ENCODE assay signal across 18 cellular contexts in genomic region chr20:51122931-51123658, GRCh38.
DNase-seq lines count a peak whose midpoint lies in the region; ATAC-seq and TF ChIP-seq lines count a peak whose summit lies in the region.
"Had no signal": no experiment of that assay in that cellular context is flagged by ENCODE, and none has a peak within 500 bp of the region (broad histone marks: within the 10 kb centered on the region; RNA-seq: fewer than 3 reads in every experiment).

No MANE protein-coding gene starts in this region.

- TF ChIP-seq POLR2A in esophagus squamous epithelium (IDR thresholded peaks at IDR 0.05): no peak

- TF ChIP-seq CTCF in PC-3 (conservative IDR thresholded peaks at IDR 0.05; ENCODE audit: low read depth, low read length) (no peak), esophagus squamous epithelium (IDR thresholded peaks at IDR 0.05) (no peak), type B pancreatic cell (conservative IDR thresholded peaks at IDR 0.05) (no peak)

- no peaks in the 10 kb centered on the region for H3K36me3 Mint-ChIP-seq in type B pancreatic cell

- BruUV-seq in PC-3 (replicated peaks; lab: Mats Ljungman, UMichigan): no TSS peak

- H3K27ac Mint-ChIP-seq in type B pancreatic cell: peak overlapping the region; percentile 94

- H3K27me3 Mint-ChIP-seq in type B pancreatic cell: no peaks in the 10 kb centered on the region

- no peaks in the 10 kb centered on the region for H3K79me2 ChIP-seq in PC-3 (ENCODE audit: low read length)

- intact Hi-C loops in PC-3 (cut with micrococcal nuclease): loop anchor here (10.0 kb wide), 1 partner anchor 98 kb away; the partner anchor contains the start of gene KCNG1
- intact Hi-C loops in esophagus squamous epithelium (cut with DNase I): no loop called here

- POLR2A ChIA-PET in PC-3 (lab: Charles Lee; ENCODE audit: unreplicated experiment): no interaction called here

- H3K4me1 ChIP-seq in PC-3 (ENCODE audit: insufficient read depth, low read length) (peaks cover 58% of the 10 kb centered on the region), esophagus squamous epithelium (peaks cover 23 to 79% (median 27%) of the 10 kb centered on the region in 3 donors)
- H3K4me1 ChIP-seq: left ventricle myocardium inferior had no signal

- CTCF ChIA-PET in PC-3 (lab: Charles Lee): interaction anchor here (0.6 kb wide), 1 partner anchor 89 kb away, joined by 3 read pairs; no protein-coding TSS in a partner anchor

- H3K4me2 ChIP-seq in PC-3 (ENCODE audit: low read length): peak overlapping the region; percentile 38

- H3K27me3 ChIP-seq in PC-3 (ENCODE audit: low read length): no peaks in the 10 kb centered on the region
- peaks cover 0 to 6% (median 0%) of the 10 kb centered on the region in 4 donors for H3K27me3 ChIP-seq in esophagus squamous epithelium
- H3K27me3 ChIP-seq: cardiac muscle cell had no signal

- H3K4me3 Mint-ChIP-seq in type B pancreatic cell: peak overlapping the region; percentile 51

- H3F3A ChIP-seq in PC-3 (ENCODE audit: low read length, unreplicated experiment): no peaks in the 10 kb centered on the region

- H3K27ac ChIP-seq in PC-3 (ENCODE audit: low read length) (no peak overlapping the region), esophagus squamous epithelium (peak overlapping the region in 3 of 4 donors; percentile 49 to 74 (median 71))
- H3K27ac ChIP-seq: cardiac muscle cell, left ventricle myocardium inferior had no signal

- no peaks in the 10 kb centered on the region for H3K9me2 ChIP-seq in PC-3 (replicated peaks; ENCODE audit: low read length)

- H3K36me3 ChIP-seq in PC-3 (ENCODE audit: low read depth, low read length) (no peaks in the 10 kb centered on the region), esophagus squamous epithelium (no peaks in the 10 kb centered on the region)
- H3K36me3 ChIP-seq: cardiac muscle cell, left ventricle myocardium inferior had no signal

- 13 to 18% methylated on average over 7 of the region's 7 CpGs for WGBS in esophagus squamous epithelium, 2 donors

- peaks cover 56% of the 10 kb centered on the region for H3K4me1 Mint-ChIP-seq in type B pancreatic cell (ENCODE audit: unreplicated experiment)

- 0 out of 2 replicates have a peak overlapping the region, but pooled peaks have one; percentile 6 for H2AFZ ChIP-seq in PC-3 (ENCODE audit: low read length)

- H3K9ac ChIP-seq in PC-3 (ENCODE audit: low read length): no peak overlapping the region

- no peaks in the 10 kb centered on the region for H3K9me3 Mint-ChIP-seq in type B pancreatic cell

- no peaks in the 10 kb centered on the region for H4K20me1 ChIP-seq in PC-3 (ENCODE audit: low read length)

- H3K9me3 ChIP-seq in PC-3 (ENCODE audit: low read length) (no peaks in the 10 kb centered on the region), esophagus squamous epithelium (no peaks in the 10 kb centered on the region)
- H3K9me3 ChIP-seq: left ventricle myocardium inferior had no signal

- peak; percentile 40 for DNase-seq in stimulated activated CD4-positive, alpha-beta T cell treated with anti-CD3 and anti-CD28 coated beads, Interleukin-15, amount 100 ng/mL, for 24 hours
- no peak for DNase-seq in stimulated activated CD4-positive, alpha-beta T cell treated with anti-CD3 and anti-CD28 coated beads, Interleukin-4, amount 100 ng/mL, for 4 hours
- DNase-seq in PC-3 (peak; percentile 38), esophagus squamous epithelium (lab: John Stamatoyannopoulos, UW) (no peak), type B pancreatic cell (ENCODE audit: extremely low spot score, unreplicated experiment) (no peak), NCI-H2227 treated with DMSO at 0.1 percent for 48 hours (lab: John Stamatoyannopoulos, UW) (no peak), NCI-H146 (lab: John Stamatoyannopoulos, UW) (no peak)
- DNase-seq: AML-193; effector CD4-positive, alpha-beta T cell; KBM-7; left ventricle myocardium inferior; NCI-H1105 treated with DMSO at 0.1 percent for 48 hours; NCI-H510A; OCI-M1; posterior cingulate gyrus; small intestine had no signal

- H3K4me3 ChIP-seq in PC-3 (ENCODE audit: low read length) (no peak overlapping the region), esophagus squamous epithelium (no peak overlapping the region)
- H3K4me3 ChIP-seq: cardiac muscle cell, left ventricle myocardium inferior had no signal

- ATAC-seq in PC-3 (0 out of 2 replicates have a peak, but pooled peaks have one; percentile 5), HG02852 (IDR thresholded peaks at IDR 0.05; ENCODE audit: unreplicated experiment) (no peak)

Comparison
In these comparisons a context has a peak if more than half of its experiments do, and no peak if none do; other contexts are left out.
1. DNase-seq: peak in stimulated activated CD4-positive, alpha-beta T cell treated with anti-CD3 and anti-CD28 coated beads, Interleukin-15, amount 100 ng/mL, for 24 hours (single experiment) and PC-3 (single experiment); none in stimulated activated CD4-positive, alpha-beta T cell treated with anti-CD3 and anti-CD28 coated beads, Interleukin-4, amount 100 ng/mL, for 4 hours (0 of 2), esophagus squamous epithelium (single experiment), type B pancreatic cell (single experiment), NCI-H2227 treated with DMSO at 0.1 percent for 48 hours (single experiment) and NCI-H146 (single experiment).